ENCODE assay signal across 31 cellular contexts in the genomic region with DNA sequence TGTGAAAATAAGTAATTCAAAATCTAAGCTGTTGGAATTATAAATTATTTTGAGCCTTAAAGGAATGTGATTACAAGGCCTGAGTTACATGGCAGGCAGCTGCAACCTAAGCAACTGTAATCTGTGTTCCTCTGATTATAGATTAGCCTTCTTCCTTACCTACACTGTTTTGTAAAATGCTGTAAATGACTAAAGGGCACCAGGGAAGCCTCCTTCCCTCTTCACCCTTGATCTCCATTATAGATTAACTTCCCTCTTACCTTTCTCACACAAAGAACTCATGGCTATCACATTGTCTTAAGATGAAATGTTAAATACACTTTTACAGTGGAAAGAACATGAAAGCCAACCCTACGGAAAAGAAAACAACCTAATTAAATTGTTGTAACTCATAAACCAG.
"Had no signal": no experiment of that assay in that cellular context is flagged by ENCODE, and none has a peak within 500 bp of the region (broad histone marks: within the 10 kb centered on the region; RNA-seq: fewer than 3 reads in every experiment).

No MANE protein-coding gene starts in this region.

- H3K4me1 Mint-ChIP-seq: immature natural killer cell; mesothelial cell of epicardium; naive thymus-derived CD4-positive, alpha-beta T cell had no signal

- H3K27ac ChIP-seq: colonic mucosa, esophagus squamous epithelium, heart right ventricle, parathyroid adenoma, right atrium auricular region, suprapubic skin, vagina had no signal

- H3K9me3 Mint-ChIP-seq: immature natural killer cell; mesothelial cell of epicardium; neural crest cell; stimulated activated naive CD8-positive, alpha-beta T cell treated with anti-CD3 and anti-CD28 coated beads, Interleukin-15, amount 100 ng/mL, for 72 hours had no signal

- H3K9me3 ChIP-seq: colonic mucosa, esophagus squamous epithelium, heart right ventricle, right atrium auricular region, suprapubic skin, vagina had no signal

- H3K27me3 ChIP-seq: colonic mucosa, esophagus squamous epithelium, heart right ventricle, right atrium auricular region, suprapubic skin, vagina had no signal

- H2AFZ ChIP-seq: parathyroid adenoma had no signal

- H3K4me1 ChIP-seq: colonic mucosa, esophagus squamous epithelium, heart right ventricle, parathyroid adenoma, right atrium auricular region, suprapubic skin, vagina had no signal

- ATAC-seq: heart right ventricle; left lobe of liver; naive thymus-derived CD4-positive, alpha-beta T cell; sciatic nerve; stimulated activated naive CD8-positive, alpha-beta T cell treated with anti-CD3 and anti-CD28 coated beads, Interleukin-15, amount 100 ng/mL, for 72 hours had no signal

- H3K4me3 Mint-ChIP-seq: dendritic cell treated with granulocyte-macrophage colony-stimulating factor and Interleukin-4, amounts not matched to agents 40 ng/mL and 50 ng/mL, for 4 days; immature natural killer cell; mesothelial cell of epicardium; naive thymus-derived CD4-positive, alpha-beta T cell; neural crest cell; stimulated activated naive CD8-positive, alpha-beta T cell treated with anti-CD3 and anti-CD28 coated beads, Interleukin-15, amount 100 ng/mL, for 72 hours had no signal

- H3K4me3 ChIP-seq: colonic mucosa, esophagus squamous epithelium, heart right ventricle, right atrium auricular region, smooth muscle cell, suprapubic skin, vagina had no signal

- H3K4me2 ChIP-seq: smooth muscle cell had no signal

- H3K9ac ChIP-seq: parathyroid adenoma had no signal

- H3K27me3 Mint-ChIP-seq: dendritic cell treated with granulocyte-macrophage colony-stimulating factor and Interleukin-4, amounts not matched to agents 40 ng/mL and 50 ng/mL, for 4 days; naive thymus-derived CD4-positive, alpha-beta T cell; progenitor cell of endocrine pancreas; stimulated activated naive CD8-positive, alpha-beta T cell treated with anti-CD3 and anti-CD28 coated beads, Interleukin-15, amount 100 ng/mL, for 72 hours had no signal

- H3K36me3 Mint-ChIP-seq: immature natural killer cell; mesothelial cell of epicardium; naive thymus-derived CD4-positive, alpha-beta T cell had no signal

- H3K27ac Mint-ChIP-seq: dendritic cell treated with granulocyte-macrophage colony-stimulating factor and Interleukin-4, amounts not matched to agents 40 ng/mL and 50 ng/mL, for 4 days; immature natural killer cell; mesothelial cell of epicardium; naive thymus-derived CD4-positive, alpha-beta T cell; progenitor cell of endocrine pancreas; stimulated activated naive CD8-positive, alpha-beta T cell treated with anti-CD3 and anti-CD28 coated beads, Interleukin-15, amount 100 ng/mL, for 72 hours had no signal

- H3K36me3 ChIP-seq: colonic mucosa, esophagus squamous epithelium, heart right ventricle, right atrium auricular region, suprapubic skin, vagina had no signal

- DNase-seq: colonic mucosa; effector CD8-positive, alpha-beta T cell; erythroblast; esophagus squamous epithelium; foreskin melanocyte; glutamatergic neuron; heart right ventricle; hypothalamus; immature natural killer cell; islet precursor cell; kidney glomerular epithelial cell; mesenchymal stem cell; naive thymus-derived CD4-positive, alpha-beta T cell; stimulated activated CD4-positive, alpha-beta T cell treated with anti-CD3 and anti-CD28 coated beads, Interleukin-12 subunit alpha, Interleukin-12 subunit beta, amount 100 ng/mL, for 4 hours; stimulated activated CD4-positive, alpha-beta T cell treated with anti-CD3 and anti-CD28 coated beads, Interleukin-1b, Interleukin-23, amount 100 ng/mL, for 48 hours; stimulated activated CD4-positive, alpha-beta T cell treated with anti-CD3 and anti-CD28 coated beads, Interleukin-4, amount 100 ng/mL, for 1 hour; stimulated activated CD8-positive, alpha-beta memory T cell treated with anti-CD3 and anti-CD28 coated beads, Interleukin-4, amount 100 ng/mL, for 48 hours; stimulated activated naive CD4-positive, alpha-beta T cell; stimulated activated naive CD8-positive, alpha-beta T cell treated with anti-CD3 and anti-CD28 coated beads, Interleukin-15, amount 100 ng/mL, for 72 hours; trophoblast cell had no signal
